In the genomic region with DNA sequence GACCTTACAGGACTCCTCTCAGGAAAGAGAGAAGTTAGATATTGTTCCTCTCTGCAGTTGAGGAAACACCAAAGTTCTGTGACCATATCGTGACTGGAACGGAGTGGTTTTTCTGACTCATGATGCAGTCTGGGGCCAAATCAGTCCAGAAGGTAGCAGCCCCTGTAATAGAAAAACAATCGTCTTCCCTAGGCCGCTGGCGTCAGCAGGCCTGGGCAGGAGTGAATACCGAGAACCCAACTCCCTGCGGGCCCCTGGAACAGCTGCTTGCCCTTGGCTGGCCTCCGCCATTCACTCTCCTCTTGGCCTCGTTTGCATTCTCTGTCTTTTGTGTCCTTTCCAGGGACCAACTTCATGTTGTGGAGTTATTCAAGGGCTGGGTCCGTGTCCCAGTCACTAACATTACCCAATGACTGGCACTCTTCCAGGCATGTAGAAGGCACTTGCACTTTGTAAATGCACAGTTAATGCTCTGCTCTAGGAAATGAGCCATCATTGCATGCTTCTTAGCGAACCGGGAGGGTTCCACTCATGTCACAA, we compare ENCODE assay signal across 9 cellular contexts. TPM values are rescaled to one million over a fixed set of nuclear protein-coding genes. Genes with fewer than 3 reads are reported as not detected.
A peak's percentile ranks its signal among the peaks of the same experiment; 100 is the strongest.
DNase-seq lines count a peak whose midpoint lies in the region; ATAC-seq, FAIRE-seq and TF ChIP-seq lines count a peak whose summit lies in the region.
"Had no signal": no experiment of that assay in that cellular context is flagged by ENCODE, and none has a peak within 500 bp of the region (broad histone marks: within the 10 kb centered on the region; RNA-seq: fewer than 3 reads in every experiment).

No MANE protein-coding gene starts in this region.

- H3K27ac ChIP-seq in epithelial cell of prostate = peak overlapping the region; percentile 74

- FAIRE-seq in GM19239 (lab: Jason Lieb, UNC) = no peak

- peak; percentile 25 for DNase-seq in Ammon's horn (ENCODE audit: low spot score)
- no peak for DNase-seq in epithelial cell of prostate (ENCODE audit: low read depth, low spot score)
- DNase-seq in myocyte (ENCODE audit: low read depth) = peak; percentile 98
- no peak for DNase-seq in GM19239 (ENCODE audit: insufficient read length, low spot score)
- DNase-seq in activated gamma-delta T cell (lab: John Stamatoyannopoulos, UW) = no peak
- DNase-seq: CD8-positive, alpha-beta memory T cell had no signal

- TF ChIP-seq POLR2A in GM18505 (IDR thresholded peaks at IDR 0.05; ENCODE audit: borderline replicate concordance, extremely low read depth, insufficient read depth, insufficient read length) = no peak

- no peak for ATAC-seq in GM18505 (IDR thresholded peaks at IDR 0.05; ENCODE audit: unreplicated experiment)
- no peak for ATAC-seq in GM21576 (IDR thresholded peaks at IDR 0.05; ENCODE audit: unreplicated experiment)

TF ChIP-seq in PFSK-1, 5 proteins besides CTCF, POLR2A, EP300 and RAD21:
- TF ChIP-seq, protein P1, sequence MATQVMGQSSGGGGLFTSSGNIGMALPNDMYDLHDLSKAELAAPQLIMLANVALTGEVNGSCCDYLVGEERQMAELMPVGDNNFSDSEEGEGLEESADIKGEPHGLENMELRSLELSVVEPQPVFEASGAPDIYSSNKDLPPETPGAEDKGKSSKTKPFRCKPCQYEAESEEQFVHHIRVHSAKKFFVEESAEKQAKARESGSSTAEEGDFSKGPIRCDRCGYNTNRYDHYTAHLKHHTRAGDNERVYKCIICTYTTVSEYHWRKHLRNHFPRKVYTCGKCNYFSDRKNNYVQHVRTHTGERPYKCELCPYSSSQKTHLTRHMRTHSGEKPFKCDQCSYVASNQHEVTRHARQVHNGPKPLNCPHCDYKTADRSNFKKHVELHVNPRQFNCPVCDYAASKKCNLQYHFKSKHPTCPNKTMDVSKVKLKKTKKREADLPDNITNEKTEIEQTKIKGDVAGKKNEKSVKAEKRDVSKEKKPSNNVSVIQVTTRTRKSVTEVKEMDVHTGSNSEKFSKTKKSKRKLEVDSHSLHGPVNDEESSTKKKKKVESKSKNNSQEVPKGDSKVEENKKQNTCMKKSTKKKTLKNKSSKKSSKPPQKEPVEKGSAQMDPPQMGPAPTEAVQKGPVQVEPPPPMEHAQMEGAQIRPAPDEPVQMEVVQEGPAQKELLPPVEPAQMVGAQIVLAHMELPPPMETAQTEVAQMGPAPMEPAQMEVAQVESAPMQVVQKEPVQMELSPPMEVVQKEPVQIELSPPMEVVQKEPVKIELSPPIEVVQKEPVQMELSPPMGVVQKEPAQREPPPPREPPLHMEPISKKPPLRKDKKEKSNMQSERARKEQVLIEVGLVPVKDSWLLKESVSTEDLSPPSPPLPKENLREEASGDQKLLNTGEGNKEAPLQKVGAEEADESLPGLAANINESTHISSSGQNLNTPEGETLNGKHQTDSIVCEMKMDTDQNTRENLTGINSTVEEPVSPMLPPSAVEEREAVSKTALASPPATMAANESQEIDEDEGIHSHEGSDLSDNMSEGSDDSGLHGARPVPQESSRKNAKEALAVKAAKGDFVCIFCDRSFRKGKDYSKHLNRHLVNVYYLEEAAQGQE (IDR thresholded peaks at IDR 0.05; ENCODE audit: insufficient read depth in 1 of 2, low read depth in 2 of 2, low read length in 2 of 2) = peak in 1 of 2 experiments; percentile 13; a peak in 1 of 4 replicates
- TF ChIP-seq TAF1 (IDR thresholded peaks at IDR 0.05; ENCODE audit: borderline replicate concordance, insufficient read depth, low read length) (no peak), FOXP2 (optimal IDR thresholded peaks at IDR 0.05; ENCODE audit: borderline replicate concordance, extremely low read depth, extremely low read length, insufficient read depth) (no peak), POLR2AphosphoS5 (IDR thresholded peaks at IDR 0.05; ENCODE audit: low read depth, low read length) (peak; percentile 35)

RNA-seq across cellular contexts. Expression of a gene that starts 10.9 kb away (rescaled TPM):
- 0.55 TPM for polyA plus RNA-seq in PFSK-1 (2012; ENCODE audit: insufficient read length, low read depth)
- 0.10 and 0.11 TPM in 2 replicates for total RNA-seq in myocyte
- 0.61 TPM for polyA plus RNA-seq in myocyte (2012)

Comparison
In these comparisons a context has a peak if more than half of its experiments do, and no peak if none do; other contexts are left out.
1. DNase-seq: peak in Ammon's horn (single experiment) and myocyte (single experiment); none in epithelial cell of prostate (single experiment), GM19239 (single experiment) and activated gamma-delta T cell (single experiment).